Comparison of ENCODE assay signal across 13 cellular contexts in genomic region chr2:196230051-196230450, GRCh38. TPM values are rescaled to one million over a fixed set of nuclear protein-coding genes. Genes with fewer than 3 reads are reported as not detected.
DNase-seq lines count a peak whose midpoint lies in the region; ATAC-seq and TF ChIP-seq lines count a peak whose summit lies in the region.
"Had no signal": no experiment of that assay in that cellular context is flagged by ENCODE, and none has a peak within 500 bp of the region (broad histone marks: within the 10 kb centered on the region; RNA-seq: fewer than 3 reads in every experiment).

No MANE protein-coding gene starts in this region.

- peak; percentile 80 to 88 (median 84) for DNase-seq in CD4-positive, alpha-beta memory T cell
- DNase-seq in activated CD4-positive, alpha-beta T cell treated with anti-CD3 and anti-CD28 coated beads for 36 hours, result peak; percentile 65
- DNase-seq in activated naive CD4-positive, alpha-beta T cell treated with anti-CD3 and anti-CD28 coated beads for 36 hours, result peak; percentile 65
- no peak for DNase-seq in natural killer cell treated with Interleukin-12 subunit alpha and Interleukin-12 subunit beta and Interleukin-15 and Interleukin-18, amount 100 ng/mL, for 72 hours (ENCODE audit: low spot score)
- DNase-seq in DMS 273 (lab: John Stamatoyannopoulos, UW; ENCODE audit: unreplicated experiment) (no peak), heart left ventricle (no peak), iPS-NIHi7 (ENCODE audit: extremely low spot score) (no peak), OCI-LY7 (ENCODE audit: low spot score) (no peak)
- DNase-seq: left ventricle myocardium inferior, NCI-H1105 treated with DMSO at 0.1 percent for 48 hours, pancreas, SW 1271, tibial artery had no signal

- no peaks in the 10 kb centered on the region for H4K20me1 ChIP-seq in OCI-LY7 (ENCODE audit: insufficient read depth, low read length)

- H3K4me1 Mint-ChIP-seq in CD4-positive, alpha-beta memory T cell, result peaks cover 61 to 98% (median 82%) of the 10 kb centered on the region in 4 donors
- peaks cover 95% of the 10 kb centered on the region for H3K4me1 Mint-ChIP-seq in activated CD4-positive, alpha-beta T cell treated with anti-CD3 and anti-CD28 coated beads for 36 hours
- H3K4me1 Mint-ChIP-seq in activated naive CD4-positive, alpha-beta T cell treated with anti-CD3 and anti-CD28 coated beads for 36 hours (ENCODE audit: low read depth), result peaks cover 95% of the 10 kb centered on the region
- peaks cover 52 to 55% of the 10 kb centered on the region in 2 donors for H3K4me1 Mint-ChIP-seq in natural killer cell treated with Interleukin-12 subunit alpha and Interleukin-12 subunit beta and Interleukin-15 and Interleukin-18, amount 100 ng/mL, for 72 hours (ENCODE audit: low read depth in 2 of 2)

- H3K27ac ChIP-seq in CD4-positive, alpha-beta memory T cell (ENCODE audit: low read depth, low read length), result peak overlapping the region; percentile 69
- peak overlapping the region in 1 of 12 donors; percentile 25 for H3K27ac ChIP-seq in heart left ventricle
- no peak overlapping the region for H3K27ac ChIP-seq in OCI-LY7 (ENCODE audit: low read depth, low read length, poor library complexity, severe bottlenecking)
- H3K27ac ChIP-seq: left ventricle myocardium inferior, pancreas, tibial artery had no signal

- H3K9me3 Mint-ChIP-seq in CD4-positive, alpha-beta memory T cell, result no peaks in the 10 kb centered on the region
- no peaks in the 10 kb centered on the region for H3K9me3 Mint-ChIP-seq in activated CD4-positive, alpha-beta T cell treated with anti-CD3 and anti-CD28 coated beads for 36 hours (ENCODE audit: low read depth)
- no peaks in the 10 kb centered on the region for H3K9me3 Mint-ChIP-seq in activated naive CD4-positive, alpha-beta T cell treated with anti-CD3 and anti-CD28 coated beads for 36 hours
- H3K9me3 Mint-ChIP-seq in natural killer cell treated with Interleukin-12 subunit alpha and Interleukin-12 subunit beta and Interleukin-15 and Interleukin-18, amount 100 ng/mL, for 72 hours, result peaks cover 4% of the 10 kb centered on the region

- H3K36me3 Mint-ChIP-seq in CD4-positive, alpha-beta memory T cell, result peaks cover 0 to 3% of the 10 kb centered on the region in 2 donors
- peaks cover 3% of the 10 kb centered on the region for H3K36me3 Mint-ChIP-seq in activated CD4-positive, alpha-beta T cell treated with anti-CD3 and anti-CD28 coated beads for 36 hours (ENCODE audit: low read depth)
- H3K36me3 Mint-ChIP-seq in activated naive CD4-positive, alpha-beta T cell treated with anti-CD3 and anti-CD28 coated beads for 36 hours (ENCODE audit: low read depth), result no peaks in the 10 kb centered on the region
- H3K36me3 Mint-ChIP-seq in natural killer cell treated with Interleukin-12 subunit alpha and Interleukin-12 subunit beta and Interleukin-15 and Interleukin-18, amount 100 ng/mL, for 72 hours, result peaks cover 6% of the 10 kb centered on the region

- H3K27me3 ChIP-seq in CD4-positive, alpha-beta memory T cell (ENCODE audit: insufficient read depth, low read length), result no peaks in the 10 kb centered on the region
- H3K27me3 ChIP-seq in heart left ventricle, result no peaks in the 10 kb centered on the region
- H3K27me3 ChIP-seq: pancreas, tibial artery had no signal

- no peaks in the 10 kb centered on the region for H3K36me3 ChIP-seq in CD4-positive, alpha-beta memory T cell (ENCODE audit: insufficient read depth, low read length)
- H3K36me3 ChIP-seq in heart left ventricle, result peaks cover 0 to 42% (median 0%) of the 10 kb centered on the region in 9 donors
- no peaks in the 10 kb centered on the region for H3K36me3 ChIP-seq in OCI-LY7 (ENCODE audit: insufficient read depth, low read length)
- H3K36me3 ChIP-seq: pancreas, tibial artery had no signal

- no TSS peak for BruUV-seq in OCI-LY7 (replicated peaks; lab: Mats Ljungman, UMichigan)

- no peak overlapping the region for H2AFZ ChIP-seq in OCI-LY7 (ENCODE audit: low read length)

- CTCF ChIA-PET in CD4-positive, alpha-beta memory T cell (lab: Charles Lee; ENCODE audit: partially characterized antibody), result interaction anchor here (1.1 to 6.3 kb wide), 15 partner anchors 9 to 161 kb away, joined by 3 to 35 read pairs (median 5); partner anchors contain the start of gene DNAH7
- CTCF ChIA-PET in activated CD4-positive, alpha-beta T cell treated with anti-CD3 and anti-CD28 coated beads for 36 hours (lab: Charles Lee), result interaction anchor here (0.6 to 4.2 kb wide), 11 partner anchors 9 to 713 kb away, joined by 3 to 20 read pairs (median 3); no protein-coding TSS in a partner anchor
- CTCF ChIA-PET in activated naive CD4-positive, alpha-beta T cell treated with anti-CD3 and anti-CD28 coated beads for 36 hours (lab: Charles Lee), result interaction anchor here (1.0 to 1.5 kb wide), 6 partner anchors 9 to 162 kb away, joined by 3 to 10 read pairs (median 4); partner anchors contain the start of gene DNAH7
- CTCF ChIA-PET in OCI-LY7 (lab: Charles Lee; ENCODE audit: unreplicated experiment), result interaction anchor here (1.5 kb wide), 1 partner anchor 8 kb away, joined by 5 read pairs; no protein-coding TSS in a partner anchor

- H3K9me2 ChIP-seq in OCI-LY7 (ENCODE audit: insufficient read depth, low read length), result no peaks in the 10 kb centered on the region

- peaks cover 100% of the 10 kb centered on the region for H3K4me1 ChIP-seq in CD4-positive, alpha-beta memory T cell (ENCODE audit: insufficient read depth, low read length)
- peaks cover 0 to 59% (median 23%) of the 10 kb centered on the region in 12 donors for H3K4me1 ChIP-seq in heart left ventricle
- peaks cover 49% of the 10 kb centered on the region for H3K4me1 ChIP-seq in OCI-LY7 (ENCODE audit: insufficient read depth, low read length, poor library complexity, severe bottlenecking)

- peak overlapping the region; percentile 64 to 85 (median 79) for H3K4me3 Mint-ChIP-seq in CD4-positive, alpha-beta memory T cell
- peak overlapping the region; percentile 59 for H3K4me3 Mint-ChIP-seq in activated CD4-positive, alpha-beta T cell treated with anti-CD3 and anti-CD28 coated beads for 36 hours
- peak overlapping the region; percentile 62 for H3K4me3 Mint-ChIP-seq in activated naive CD4-positive, alpha-beta T cell treated with anti-CD3 and anti-CD28 coated beads for 36 hours
- H3K4me3 Mint-ChIP-seq in natural killer cell treated with Interleukin-12 subunit alpha and Interleukin-12 subunit beta and Interleukin-15 and Interleukin-18, amount 100 ng/mL, for 72 hours, result no peak overlapping the region

- H3K9me3 ChIP-seq in CD4-positive, alpha-beta memory T cell (ENCODE audit: control insufficient read depth in 1 of 2, low read length in 2 of 2), result no peaks in the 10 kb centered on the region
- H3K9me3 ChIP-seq in heart left ventricle (no peaks in the 10 kb centered on the region), OCI-LY7 (ENCODE audit: low read length) (no peaks in the 10 kb centered on the region)
- H3K9me3 ChIP-seq: left ventricle myocardium inferior, pancreas, tibial artery had no signal

- 82 to 87% (median 86%) methylated on average over 7 of the region's 7 CpGs for WGBS in heart left ventricle, 4 donors

- no peaks in the 10 kb centered on the region for H3K79me2 ChIP-seq in OCI-LY7 (ENCODE audit: insufficient read depth, low read depth, low read length)

- peak; percentile 34 for ATAC-seq in activated CD4-positive, alpha-beta T cell treated with anti-CD3 and anti-CD28 coated beads for 36 hours
- ATAC-seq in natural killer cell treated with Interleukin-12 subunit alpha and Interleukin-12 subunit beta and Interleukin-15 and Interleukin-18, amount 100 ng/mL, for 72 hours, result no peak
- no peak for ATAC-seq in heart left ventricle

- POLR2A ChIA-PET in CD4-positive, alpha-beta memory T cell (lab: Charles Lee; ENCODE audit: partially characterized antibody), result interaction anchor here (0.8 to 9.3 kb wide), 23 partner anchors 8 to 70 kb away, joined by 3 to 113 read pairs (median 6); partner anchors contain the start of gene STK17B
- POLR2A ChIA-PET in activated CD4-positive, alpha-beta T cell treated with anti-CD3 and anti-CD28 coated beads for 36 hours (lab: Charles Lee), result interaction anchor here (0.5 to 1.2 kb wide), 2 partner anchors 21 to 59 kb away, joined by 3 to 4 read pairs; partner anchors contain the start of gene STK17B
- POLR2A ChIA-PET in OCI-LY7 (lab: Charles Lee), result interaction anchor here (0.7 to 14.5 kb wide), 11 partner anchors 10 to 883 kb away, joined by 3 to 139 read pairs (median 7); no protein-coding TSS in a partner anchor

- no peak overlapping the region for H3K4me2 ChIP-seq in OCI-LY7 (ENCODE audit: low read length)

- H3K27ac Mint-ChIP-seq in CD4-positive, alpha-beta memory T cell, result peak overlapping the region; percentile 93 to 100 (median 98)
- H3K27ac Mint-ChIP-seq in activated CD4-positive, alpha-beta T cell treated with anti-CD3 and anti-CD28 coated beads for 36 hours, result peak overlapping the region; percentile 98
- H3K27ac Mint-ChIP-seq in activated naive CD4-positive, alpha-beta T cell treated with anti-CD3 and anti-CD28 coated beads for 36 hours, result peak overlapping the region; percentile 91
- H3K27ac Mint-ChIP-seq in natural killer cell treated with Interleukin-12 subunit alpha and Interleukin-12 subunit beta and Interleukin-15 and Interleukin-18, amount 100 ng/mL, for 72 hours, result peak overlapping the region; percentile 56 to 99

- intact Hi-C loops in CD4-positive, alpha-beta memory T cell (cut with micrococcal nuclease), result no loop called here
- intact Hi-C loops in activated CD4-positive, alpha-beta T cell treated with anti-CD3 and anti-CD28 coated beads for 36 hours (cut with DNase I, micrococcal nuclease), result loop anchor here in 1 of 2 experiments (5.0 kb wide), 1 partner anchor 37 kb away; no protein-coding TSS in a partner anchor
- intact Hi-C loops in activated naive CD4-positive, alpha-beta T cell treated with anti-CD3 and anti-CD28 coated beads for 36 hours (cut with micrococcal nuclease), result no loop called here
- intact Hi-C loops in heart left ventricle (cut with DNase I), result no loop called here
- intact Hi-C loops in OCI-LY7 (cut with micrococcal nuclease; ENCODE audit: unreplicated experiment), result no loop called here

- TF ChIP-seq CTCF in heart left ventricle (IDR thresholded peaks at IDR 0.05), result no peak
- TF ChIP-seq CTCF in OCI-LY7 (conservative IDR thresholded peaks at IDR 0.05; ENCODE audit: low read length), result no peak

- peak overlapping the region; percentile 20 to 43 for H3K4me3 ChIP-seq in CD4-positive, alpha-beta memory T cell (ENCODE audit: low read length in 2 of 2)
- H3K4me3 ChIP-seq in heart left ventricle (no peak overlapping the region), OCI-LY7 (ENCODE audit: low read depth, low read length, poor library complexity, severe bottlenecking) (no peak overlapping the region)
- H3K4me3 ChIP-seq: left ventricle myocardium inferior, pancreas, tibial artery had no signal

- TF ChIP-seq POLR2A in heart left ventricle (IDR thresholded peaks at IDR 0.05), result no peak

- H3K27me3 Mint-ChIP-seq in CD4-positive, alpha-beta memory T cell, result no peaks in the 10 kb centered on the region
- H3K27me3 Mint-ChIP-seq in activated CD4-positive, alpha-beta T cell treated with anti-CD3 and anti-CD28 coated beads for 36 hours, result no peaks in the 10 kb centered on the region
- H3K27me3 Mint-ChIP-seq in activated naive CD4-positive, alpha-beta T cell treated with anti-CD3 and anti-CD28 coated beads for 36 hours (ENCODE audit: low read depth), result no peaks in the 10 kb centered on the region
- no peaks in the 10 kb centered on the region for H3K27me3 Mint-ChIP-seq in natural killer cell treated with Interleukin-12 subunit alpha and Interleukin-12 subunit beta and Interleukin-15 and Interleukin-18, amount 100 ng/mL, for 72 hours

RNA-seq across cellular contexts. Expression of gene STK17B, which starts 58.7 kb away (rescaled TPM):
- total RNA-seq in CD4-positive, alpha-beta memory T cell, result 100 to 1,000 TPM; 234 to 243 TPM
- polyA plus RNA-seq in CD4-positive, alpha-beta memory T cell, result 10 to 100 TPM; 79.7 to 93.1 TPM
- total RNA-seq in activated CD4-positive, alpha-beta T cell treated with anti-CD3 and anti-CD28 coated beads for 36 hours, result 100 to 1,000 TPM; 159 to 178 TPM
- total RNA-seq in activated naive CD4-positive, alpha-beta T cell treated with anti-CD3 and anti-CD28 coated beads for 36 hours, result 100 to 1,000 TPM; 141 to 143 TPM
- total RNA-seq in natural killer cell treated with Interleukin-12 subunit alpha and Interleukin-12 subunit beta and Interleukin-15 and Interleukin-18, amount 100 ng/mL, for 72 hours, result 100 to 1,000 TPM; 162 to 182 TPM
- total RNA-seq in heart left ventricle, result 10 to 100 TPM in 2 of 9 donors, 1 to 10 TPM in 7; 3.3 to 24.4 (median 5.3) TPM
- polyA plus RNA-seq in heart left ventricle, result 1 to 10 TPM; 1.4 to 2.6 TPM
- total RNA-seq in OCI-LY7 (2014; rRNA removed; shearing (Covaris generic)), result 87.4 and 95.0 TPM in 2 replicates
- total RNA-seq in OCI-LY7 (2022), result 148 and 182 TPM in 2 replicates

Comparison
In these comparisons a context has a peak if more than half of its experiments do, and no peak if none do; other contexts are left out.
1. DNase-seq: peak in CD4-positive, alpha-beta memory T cell (5 of 5), activated CD4-positive, alpha-beta T cell treated with anti-CD3 and anti-CD28 coated beads for 36 hours (single experiment) and activated naive CD4-positive, alpha-beta T cell treated with anti-CD3 and anti-CD28 coated beads for 36 hours (single experiment); none in natural killer cell treated with Interleukin-12 subunit alpha and Interleukin-12 subunit beta and Interleukin-15 and Interleukin-18, amount 100 ng/mL, for 72 hours (single experiment), DMS 273 (single experiment), heart left ventricle (0 of 5), iPS-NIHi7 (single experiment) and OCI-LY7 (single experiment).
2. H3K4me3 ChIP-seq: peak in CD4-positive, alpha-beta memory T cell (2 of 2); none in heart left ventricle (0 of 12) and OCI-LY7 (single experiment).
3. Peak in every context shown above with its lines, with median percentiles within 50 percentile points of each other: H3K27ac Mint-ChIP-seq.